ENCODE assay signal across 41 cellular contexts in genomic region chr9:132534832-132535231, GRCh38. TPM values are rescaled to one million over a fixed set of nuclear protein-coding genes. Genes with fewer than 3 reads are reported as not detected.
"Had no signal": no experiment of that assay in that cellular context is flagged by ENCODE, and none has a peak within 500 bp of the region (broad histone marks: within the 10 kb centered on the region; RNA-seq: fewer than 3 reads in every experiment).

No MANE protein-coding gene starts in this region.

- DNase-seq: activated effector memory CD4-positive, alpha-beta T cell treated with anti-CD3 and anti-CD28 coated beads, Interleukin-2, amount 50 U/mL, for 16 hours; activated effector memory CD4-positive, alpha-beta T cell treated with Interleukin-2 at 50 U/mL for 16 hours; activated gamma-delta T cell; activated gamma-delta T cell treated with Interleukin-2 at 50 U/mL for 16 hours; activated naive CD4-positive, alpha-beta T cell; activated naive CD4-positive, alpha-beta T cell treated with anti-CD3 and anti-CD28 coated beads for 36 hours; activated naive CD4-positive, alpha-beta T cell treated with anti-CD3 and anti-CD28 coated beads, Interleukin-2, amount 10 ng/mL, durations not matched to agents 7 days and 5 days; activated naive CD4-positive, alpha-beta T cell treated with anti-CD3 and anti-CD28 coated beads, Interleukin-2, amount 50 U/mL, for 16 hours; activated naive CD4-positive, alpha-beta T cell treated with Interleukin-2 at 50 U/mL for 16 hours; activated naive CD8-positive, alpha-beta T cell treated with anti-CD3 and anti-CD28 coated beads for 36 hours; activated naive CD8-positive, alpha-beta T cell treated with anti-CD3 and anti-CD28 coated beads, Interleukin-2, amount 10 ng/mL, durations not matched to agents 7 days and 5 days; activated naive CD8-positive, alpha-beta T cell treated with anti-CD3 and anti-CD28 coated beads, Interleukin-2, amount 50 U/mL, for 24 hours; activated T-cell treated with anti-CD3 and anti-CD28 coated beads, Interleukin-2, amount 50 U/mL, for 1 hour; activated T-cell treated with anti-CD3 and anti-CD28 coated beads, Interleukin-2, amount 50 U/mL, for 24 hours; activated T-cell treated with anti-CD3 and anti-CD28 coated beads, Interleukin-2, amount 50 U/mL, for 4 hours; activated T-cell treated with anti-CD3 and anti-CD28 coated beads, Interleukin-2, amount 50 U/mL, for 48 hours; activated T-cell treated with anti-CD3 and anti-CD28 coated beads, Interleukin-2, amount 50 U/mL, for 72 hours; adrenal gland; amniotic stem cell; amygdala; anterior cingulate cortex; aorta; body of pancreas; brain microvascular endothelial cell; caudate nucleus; central memory CD4-positive, alpha-beta T cell; cerebellar nuclear complex had no signal

- H3K27me3 ChIP-seq: adrenal gland, ascending aorta, body of pancreas, cardiac muscle cell had no signal

- ATAC-seq: activated naive CD4-positive, alpha-beta T cell treated with anti-CD3 and anti-CD28 coated beads, Interleukin-2, amount 50 U/mL, for 72 hours; activated naive CD8-positive, alpha-beta T cell treated with anti-CD3 and anti-CD28 coated beads, Interleukin-2, amount 50 U/mL, for 24 hours; activated T-cell treated with anti-CD3 and anti-CD28 coated beads, Interleukin-2, amount 50 U/mL, for 4 hours; activated T-cell treated with anti-CD3 and anti-CD28 coated beads, Interleukin-2, amount 50 U/mL, for 72 hours; activated T-helper 17 cell treated with anti-CD3 and anti-CD28 coated beads, Interleukin-2, amount 50 U/mL, for 72 hours; body of pancreas had no signal

- H3K4me1 Mint-ChIP-seq: activated naive CD4-positive, alpha-beta T cell treated with anti-CD3 and anti-CD28 coated beads, Interleukin-2, amount 10 ng/mL, durations not matched to agents 7 days and 5 days; activated naive CD4-positive, alpha-beta T cell treated with anti-CD3 and anti-CD28 coated beads, Interleukin-2, amount 50 U/mL, for 24 hours; activated naive CD8-positive, alpha-beta T cell treated with anti-CD3 and anti-CD28 coated beads for 36 hours; activated naive CD8-positive, alpha-beta T cell treated with anti-CD3 and anti-CD28 coated beads, Interleukin-2, amount 50 U/mL, for 24 hours; activated T-helper 17 cell treated with anti-CD3 and anti-CD28 coated beads, Interleukin-2, amount 50 U/mL, for 72 hours; central memory CD8-positive, alpha-beta T cell had no signal

- H3K9me3 Mint-ChIP-seq: activated T-cell treated with anti-CD3 and anti-CD28 coated beads, Interleukin-2, amount 50 U/mL, for 72 hours; central memory CD8-positive, alpha-beta T cell had no signal

- H3K36me3 ChIP-seq: adrenal gland, ascending aorta, brain microvascular endothelial cell, breast epithelium, cardiac muscle cell had no signal

- H3K36me3 Mint-ChIP-seq: activated naive CD4-positive, alpha-beta T cell treated with anti-CD3 and anti-CD28 coated beads, Interleukin-2, amount 10 ng/mL, durations not matched to agents 7 days and 5 days; activated naive CD4-positive, alpha-beta T cell treated with anti-CD3 and anti-CD28 coated beads, Interleukin-2, amount 50 U/mL, for 72 hours; activated naive CD8-positive, alpha-beta T cell treated with anti-CD3 and anti-CD28 coated beads for 36 hours; activated naive CD8-positive, alpha-beta T cell treated with anti-CD3 and anti-CD28 coated beads, Interleukin-2, amount 10 ng/mL, durations not matched to agents 7 days and 5 days had no signal

- H3K27ac Mint-ChIP-seq: activated naive CD4-positive, alpha-beta T cell treated with anti-CD3 and anti-CD28 coated beads for 36 hours; activated naive CD4-positive, alpha-beta T cell treated with anti-CD3 and anti-CD28 coated beads, Interleukin-2, amount 10 ng/mL, durations not matched to agents 7 days and 5 days; activated naive CD4-positive, alpha-beta T cell treated with anti-CD3 and anti-CD28 coated beads, Interleukin-2, amount 50 U/mL, for 24 hours; activated naive CD4-positive, alpha-beta T cell treated with anti-CD3 and anti-CD28 coated beads, Interleukin-2, amount 50 U/mL, for 72 hours; activated naive CD8-positive, alpha-beta T cell; activated naive CD8-positive, alpha-beta T cell treated with anti-CD3 and anti-CD28 coated beads for 36 hours; activated naive CD8-positive, alpha-beta T cell treated with anti-CD3 and anti-CD28 coated beads, Interleukin-2, amount 10 ng/mL, durations not matched to agents 7 days and 5 days; activated naive CD8-positive, alpha-beta T cell treated with anti-CD3 and anti-CD28 coated beads, Interleukin-2, amount 50 U/mL, for 24 hours; activated T-cell treated with anti-CD3 and anti-CD28 coated beads, Interleukin-2, amount 50 U/mL, for 24 hours; activated T-cell treated with anti-CD3 and anti-CD28 coated beads, Interleukin-2, amount 50 U/mL, for 72 hours; activated T-helper 1 cell treated with anti-CD3 and anti-CD28 coated beads, Interleukin-12 subunit alpha, Interleukin-12 subunit beta, Interleukin-2, Interleukin-4 antibody, amounts not matched to agents 30 ng/mL and 10 ng/mL and 1 ng/mL, durations not matched to agents 14 hours and 24 hours and 36 hours; activated T-helper 17 cell treated with anti-CD3 and anti-CD28 coated beads, Interleukin-2, amount 50 U/mL, for 72 hours; activated T-helper 2 cell treated with anti-CD3 and anti-CD28 coated beads, Interferon-gamma antibody, Interleukin-2, Interleukin-4, amounts not matched to agents 10 μg/mL and 5 μg/mL and 100 μg/mL, durations not matched to agents 14 hours and 24 hours and 36 hours; brain had no signal

- FAIRE-seq: astrocyte, bronchial epithelial cell had no signal

- H3K4me3 ChIP-seq: adrenal gland, ascending aorta, body of pancreas, breast epithelium, cardiac muscle cell had no signal

- H3K27ac ChIP-seq: adrenal gland, ascending aorta, body of pancreas, brain microvascular endothelial cell, breast epithelium, cardiac muscle cell had no signal

- H3K9me3 ChIP-seq: adrenal gland had no signal

- H3K4me1 ChIP-seq: adrenal gland, ascending aorta, body of pancreas, breast epithelium had no signal

- H3K4me3 Mint-ChIP-seq: activated naive CD4-positive, alpha-beta T cell treated with anti-CD3 and anti-CD28 coated beads for 36 hours; activated naive CD4-positive, alpha-beta T cell treated with anti-CD3 and anti-CD28 coated beads, Interleukin-2, amount 10 ng/mL, durations not matched to agents 7 days and 5 days; activated naive CD4-positive, alpha-beta T cell treated with anti-CD3 and anti-CD28 coated beads, Interleukin-2, amount 50 U/mL, for 24 hours; activated naive CD8-positive, alpha-beta T cell; activated naive CD8-positive, alpha-beta T cell treated with anti-CD3 and anti-CD28 coated beads for 36 hours; activated naive CD8-positive, alpha-beta T cell treated with anti-CD3 and anti-CD28 coated beads, Interleukin-2, amount 10 ng/mL, durations not matched to agents 7 days and 5 days; activated naive CD8-positive, alpha-beta T cell treated with anti-CD3 and anti-CD28 coated beads, Interleukin-2, amount 50 U/mL, for 24 hours; activated T-cell treated with anti-CD3 and anti-CD28 coated beads, Interleukin-2, amount 50 U/mL, for 24 hours; activated T-cell treated with anti-CD3 and anti-CD28 coated beads, Interleukin-2, amount 50 U/mL, for 4 hours; activated T-cell treated with anti-CD3 and anti-CD28 coated beads, Interleukin-2, amount 50 U/mL, for 72 hours; activated T-helper 1 cell treated with anti-CD3 and anti-CD28 coated beads, Interleukin-12 subunit alpha, Interleukin-12 subunit beta, Interleukin-2, Interleukin-4 antibody, amounts not matched to agents 30 ng/mL and 10 ng/mL and 1 ng/mL, durations not matched to agents 14 hours and 24 hours and 36 hours; activated T-helper 17 cell treated with anti-CD3 and anti-CD28 coated beads, Interleukin-2, amount 50 U/mL, for 72 hours; brain; central memory CD8-positive, alpha-beta T cell had no signal

RNA-seq across cellular contexts. Expression of gene BARHL1, which starts 47.6 kb away (rescaled TPM):
- total RNA-seq: activated naive CD4-positive, alpha-beta T cell treated with anti-CD3 and anti-CD28 coated beads for 36 hours; activated naive CD4-positive, alpha-beta T cell treated with anti-CD3 and anti-CD28 coated beads, Interleukin-2, amount 50 U/mL, for 72 hours; activated naive CD8-positive, alpha-beta T cell treated with anti-CD3 and anti-CD28 coated beads for 36 hours; activated naive CD8-positive, alpha-beta T cell treated with anti-CD3 and anti-CD28 coated beads, Interleukin-2, amount 10 ng/mL, durations not matched to agents 7 days and 5 days; activated T-cell treated with anti-CD3 and anti-CD28 coated beads, Interleukin-2, amount 50 U/mL, for 4 hours; activated T-cell treated with anti-CD3 and anti-CD28 coated beads, Interleukin-2, amount 50 U/mL, for 72 hours; activated T-helper 1 cell treated with anti-CD3 and anti-CD28 coated beads, Interleukin-12 subunit alpha, Interleukin-12 subunit beta, Interleukin-2, Interleukin-4 antibody, amounts not matched to agents 30 ng/mL and 10 ng/mL and 1 ng/mL, durations not matched to agents 14 hours and 24 hours and 36 hours; activated T-helper 17 cell treated with anti-CD3 and anti-CD28 coated beads, Interleukin-2, amount 50 U/mL, for 72 hours; activated T-helper 2 cell treated with anti-CD3 and anti-CD28 coated beads, Interferon-gamma antibody, Interleukin-2, Interleukin-4, amounts not matched to agents 10 μg/mL and 5 μg/mL and 100 μg/mL, durations not matched to agents 14 hours and 24 hours and 36 hours; adrenal gland; aorta; ascending aorta; astrocyte; body of pancreas; breast epithelium; bronchial epithelial cell; cardiac muscle cell had no signal
- polyA plus RNA-seq: adipose tissue, adrenal gland, aorta, cardiac muscle cell had no signal
